ENCODE assay signal across 14 cellular contexts in genomic region chr12:69389836-69390235, GRCh38. TPM values are rescaled to one million over a fixed set of nuclear protein-coding genes. Genes with fewer than 3 reads are reported as not detected.
A peak's percentile ranks its signal among the peaks of the same experiment; 100 is the strongest.
DNase-seq lines count a peak whose midpoint lies in the region; ATAC-seq and TF ChIP-seq lines count a peak whose summit lies in the region.
"Had no signal": no experiment of that assay in that cellular context is flagged by ENCODE, and none has a peak within 500 bp of the region (broad histone marks: within the 10 kb centered on the region; RNA-seq: fewer than 3 reads in every experiment).

No MANE protein-coding gene starts in this region.

- H3K9me3 Mint-ChIP-seq in chondrocyte (ENCODE audit: low read depth): no peaks in the 10 kb centered on the region
- H3K9me3 Mint-ChIP-seq: nephron progenitor cell had no signal

- peak; percentile 71 for DNase-seq in HCEC 1CT
- DNase-seq in chondrocyte (ENCODE audit: low spot score): no peak
- DNase-seq in iris pigment epithelial cell (ENCODE audit: low read depth): peak; percentile 88
- no peak for DNase-seq in NCI-H526 (lab: John Stamatoyannopoulos, UW)
- DNase-seq in activated effector memory CD4-positive, alpha-beta T cell treated with anti-CD3 and anti-CD28 coated beads, Interleukin-2, amount 50 U/mL, for 16 hours: no peak
- DNase-seq: Calu3, KG1, midbrain, NCI-H1930, NCI-H446 treated with DMSO at 0.1 percent for 48 hours, nephron progenitor cell had no signal

- no peak overlapping the region for H2AFZ ChIP-seq in ACC112 (ENCODE audit: low read length, unreplicated experiment)

- peak overlapping the region; percentile 19 for H3K4me3 Mint-ChIP-seq in chondrocyte (ENCODE audit: unreplicated experiment)
- H3K4me3 Mint-ChIP-seq: nephron progenitor cell had no signal

- TF ChIP-seq CTCF in chondrocyte (IDR thresholded peaks at IDR 0.05): no peak

- no peaks in the 10 kb centered on the region for H3K27me3 ChIP-seq in ACC112 (ENCODE audit: insufficient read depth, low read length)

- H3K4me3 ChIP-seq in ACC112 (ENCODE audit: low read depth, low read length): no peak overlapping the region

- ATAC-seq in GM21390 (IDR thresholded peaks at IDR 0.05; ENCODE audit: unreplicated experiment) (no peak), HG03135 (IDR thresholded peaks at IDR 0.05; ENCODE audit: unreplicated experiment) (no peak)

- no peaks in the 10 kb centered on the region for H3K27me3 Mint-ChIP-seq in chondrocyte (ENCODE audit: low read depth)

- H3K4me1 ChIP-seq in ACC112 (ENCODE audit: control insufficient read depth, insufficient read depth, low read length, unreplicated experiment): peaks cover 25% of the 10 kb centered on the region

- peaks cover 9% of the 10 kb centered on the region for H3K36me3 ChIP-seq in ACC112 (ENCODE audit: insufficient read depth, low read length)

- peaks cover 52% of the 10 kb centered on the region for H3K4me1 Mint-ChIP-seq in chondrocyte (ENCODE audit: low read depth)
- H3K4me1 Mint-ChIP-seq: nephron progenitor cell had no signal

- H3K27ac Mint-ChIP-seq in chondrocyte (ENCODE audit: unreplicated experiment): peak overlapping the region; percentile 99
- H3K27ac Mint-ChIP-seq: nephron progenitor cell had no signal

- peaks cover 3% of the 10 kb centered on the region for H3K79me2 ChIP-seq in ACC112 (ENCODE audit: control insufficient read depth, insufficient read depth, low read length, unreplicated experiment)

- H3K36me3 Mint-ChIP-seq in chondrocyte (ENCODE audit: low read depth): peaks cover 2% of the 10 kb centered on the region

- peak overlapping the region; percentile 70 for H3K27ac ChIP-seq in ACC112 (ENCODE audit: low read depth, low read length)

RNA-seq across cellular contexts. Expression of gene YEATS4, which starts 30.3 kb away (rescaled TPM):
- total RNA-seq in chondrocyte: 13.5 to 16.3 TPM (median 14.2 TPM) in 3 replicates

RNA-seq across cellular contexts. Expression of gene LYZ, which starts 41.7 kb away (rescaled TPM):
- not detected in 3 replicates for total RNA-seq in chondrocyte

Comparison
In these comparisons a context has a peak if more than half of its experiments do, and no peak if none do; other contexts are left out.
1. DNase-seq: peak in HCEC 1CT (single experiment) and iris pigment epithelial cell (single experiment); none in chondrocyte (single experiment), NCI-H526 (0 of 2) and activated effector memory CD4-positive, alpha-beta T cell treated with anti-CD3 and anti-CD28 coated beads, Interleukin-2, amount 50 U/mL, for 16 hours (single experiment).